ENCODE assay signal across 2 cellular contexts in the genomic region with DNA sequence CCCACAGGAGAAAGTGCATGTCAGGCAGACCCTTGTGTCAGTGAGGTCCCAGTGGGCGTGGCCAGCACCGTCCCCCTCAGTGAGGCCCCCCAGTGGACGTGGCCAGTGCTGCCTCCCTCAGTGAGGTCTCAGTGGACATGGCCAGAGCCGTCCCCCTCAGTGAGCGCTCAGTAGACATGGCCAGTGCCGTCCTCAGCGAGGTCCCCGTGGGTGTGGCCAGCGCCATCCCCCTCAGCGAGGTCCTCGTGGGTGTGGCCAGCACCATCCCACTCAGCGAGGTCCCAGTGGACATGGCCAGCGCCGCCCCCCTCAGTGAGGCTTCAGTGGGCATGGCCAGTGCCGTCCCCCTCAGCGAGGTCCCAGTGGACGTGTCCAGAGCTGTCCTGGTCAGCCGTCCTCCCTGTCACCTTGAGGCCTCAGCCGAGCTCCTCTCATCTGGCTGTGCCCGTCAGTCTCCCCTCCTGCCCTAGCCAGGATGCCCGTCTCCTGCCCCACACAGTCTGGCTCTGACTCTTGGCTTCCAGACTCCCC.
A peak's percentile ranks its signal among the peaks of the same experiment; 100 is the strongest.
TF ChIP-seq lines count a peak whose summit lies in the region.

No MANE protein-coding gene starts in this region.

TF ChIP-seq in WTC11, 78 proteins besides CTCF, POLR2A, EP300 and RAD21:
- no peak for TF ChIP-seq SMAD3 (CRISPR knock-in tag; IDR thresholded peaks at IDR 0.05; ENCODE audit: borderline replicate concordance)
TF ChIP-seq in WTC11: peak in this region for 0.

TF ChIP-seq in HepG2, 621 proteins besides CTCF, POLR2A, EP300 and RAD21:
- TF ChIP-seq, protein P1, sequence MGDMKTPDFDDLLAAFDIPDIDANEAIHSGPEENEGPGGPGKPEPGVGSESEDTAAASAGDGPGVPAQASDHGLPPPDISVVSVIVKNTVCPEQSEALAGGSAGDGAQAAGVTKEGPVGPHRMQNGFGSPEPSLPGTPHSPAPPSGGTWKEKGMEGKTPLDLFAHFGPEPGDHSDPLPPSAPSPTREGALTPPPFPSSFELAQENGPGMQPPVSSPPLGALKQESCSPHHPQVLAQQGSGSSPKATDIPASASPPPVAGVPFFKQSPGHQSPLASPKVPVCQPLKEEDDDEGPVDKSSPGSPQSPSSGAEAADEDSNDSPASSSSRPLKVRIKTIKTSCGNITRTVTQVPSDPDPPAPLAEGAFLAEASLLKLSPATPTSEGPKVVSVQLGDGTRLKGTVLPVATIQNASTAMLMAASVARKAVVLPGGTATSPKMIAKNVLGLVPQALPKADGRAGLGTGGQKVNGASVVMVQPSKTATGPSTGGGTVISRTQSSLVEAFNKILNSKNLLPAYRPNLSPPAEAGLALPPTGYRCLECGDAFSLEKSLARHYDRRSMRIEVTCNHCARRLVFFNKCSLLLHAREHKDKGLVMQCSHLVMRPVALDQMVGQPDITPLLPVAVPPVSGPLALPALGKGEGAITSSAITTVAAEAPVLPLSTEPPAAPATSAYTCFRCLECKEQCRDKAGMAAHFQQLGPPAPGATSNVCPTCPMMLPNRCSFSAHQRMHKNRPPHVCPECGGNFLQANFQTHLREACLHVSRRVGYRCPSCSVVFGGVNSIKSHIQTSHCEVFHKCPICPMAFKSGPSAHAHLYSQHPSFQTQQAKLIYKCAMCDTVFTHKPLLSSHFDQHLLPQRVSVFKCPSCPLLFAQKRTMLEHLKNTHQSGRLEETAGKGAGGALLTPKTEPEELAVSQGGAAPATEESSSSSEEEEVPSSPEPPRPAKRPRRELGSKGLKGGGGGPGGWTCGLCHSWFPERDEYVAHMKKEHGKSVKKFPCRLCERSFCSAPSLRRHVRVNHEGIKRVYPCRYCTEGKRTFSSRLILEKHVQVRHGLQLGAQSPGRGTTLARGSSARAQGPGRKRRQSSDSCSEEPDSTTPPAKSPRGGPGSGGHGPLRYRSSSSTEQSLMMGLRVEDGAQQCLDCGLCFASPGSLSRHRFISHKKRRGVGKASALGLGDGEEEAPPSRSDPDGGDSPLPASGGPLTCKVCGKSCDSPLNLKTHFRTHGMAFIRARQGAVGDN (CRISPR knock-in tag; IDR thresholded peaks at IDR 0.05) = peak; percentile 37
- TF ChIP-seq PCBP1 (IDR thresholded peaks at IDR 0.05; ENCODE audit: borderline replicate concordance, low read depth, low read length) (no peak), ZBTB21 (CRISPR knock-in tag; IDR thresholded peaks at IDR 0.05) (no peak), SP1 (IDR thresholded peaks at IDR 0.05) (no peak), SP1 (CRISPR knock-in tag; IDR thresholded peaks at IDR 0.05) (peak; percentile 69), STAG1 (CRISPR knock-in tag; IDR thresholded peaks at IDR 0.05) (peak; percentile 36; the same call in 1 of the 2 replicates)
